ENCODE assay signal across 15 cellular contexts in the genomic region with DNA sequence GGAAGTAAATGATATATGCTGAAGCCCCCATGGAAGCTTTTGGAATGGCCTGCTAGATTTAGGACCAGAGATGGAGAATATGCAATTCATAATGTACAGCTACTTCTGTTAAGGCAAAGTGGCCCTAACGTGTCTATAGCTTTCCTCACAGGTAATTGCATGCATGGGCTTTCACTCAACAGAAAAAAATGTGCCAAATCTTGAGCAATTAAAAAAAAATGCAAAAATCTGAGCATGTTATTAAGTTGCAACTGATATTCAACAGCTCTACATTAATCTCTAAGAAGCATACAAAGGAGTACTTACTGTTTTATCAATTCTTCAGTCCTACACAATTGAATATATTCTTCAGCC.
"Had no signal": no experiment of that assay in that cellular context is flagged by ENCODE, and none has a peak within 500 bp of the region (broad histone marks: within the 10 kb centered on the region; RNA-seq: fewer than 3 reads in every experiment).

No MANE protein-coding gene starts in this region.

- H3K36me3 ChIP-seq: tibial nerve had no signal

- DNase-seq: activated CD4-positive, alpha-beta T cell treated with anti-CD3 and anti-CD28 coated beads, Interleukin-2, amount 10 ng/mL, durations not matched to agents 7 days and 5 days; activated CD8-positive, alpha-beta memory T cell treated with anti-CD3 and anti-CD28 coated beads for 24 hours; activated naive CD4-positive, alpha-beta T cell; activated naive CD8-positive, alpha-beta T cell treated with anti-CD3 and anti-CD28 coated beads, Interleukin-2, amount 10 ng/mL, durations not matched to agents 7 days and 5 days; erythroblast; mesendoderm; posterior cingulate gyrus; retina; stimulated activated CD4-positive, alpha-beta T cell treated with anti-CD3 and anti-CD28 coated beads, Interleukin-15, amount 100 ng/mL, for 24 hours; stimulated activated CD4-positive, alpha-beta T cell treated with anti-CD3 and anti-CD28 coated beads, Interleukin-4, amount 100 ng/mL, for 24 hours; stimulated activated naive CD4-positive, alpha-beta T cell; substantia nigra; T-helper 9 cell had no signal

- H3K4me1 ChIP-seq: tibial nerve had no signal

- H3K4me3 Mint-ChIP-seq: activated CD4-positive, alpha-beta T cell treated with anti-CD3 and anti-CD28 coated beads, Interleukin-2, amount 10 ng/mL, durations not matched to agents 7 days and 5 days; activated naive CD8-positive, alpha-beta T cell treated with anti-CD3 and anti-CD28 coated beads, Interleukin-2, amount 10 ng/mL, durations not matched to agents 7 days and 5 days; natural killer cell treated with Interleukin-12 subunit alpha and Interleukin-12 subunit beta and Interleukin-15 and Interleukin-18, amount 100 ng/mL, for 72 hours had no signal

- H3K27me3 ChIP-seq: tibial nerve had no signal

- H3K4me1 Mint-ChIP-seq: activated CD4-positive, alpha-beta T cell treated with anti-CD3 and anti-CD28 coated beads, Interleukin-2, amount 10 ng/mL, durations not matched to agents 7 days and 5 days; activated naive CD8-positive, alpha-beta T cell treated with anti-CD3 and anti-CD28 coated beads, Interleukin-2, amount 10 ng/mL, durations not matched to agents 7 days and 5 days had no signal

- H3K27ac Mint-ChIP-seq: activated CD4-positive, alpha-beta T cell treated with anti-CD3 and anti-CD28 coated beads, Interleukin-2, amount 10 ng/mL, durations not matched to agents 7 days and 5 days; activated naive CD8-positive, alpha-beta T cell treated with anti-CD3 and anti-CD28 coated beads, Interleukin-2, amount 10 ng/mL, durations not matched to agents 7 days and 5 days; natural killer cell treated with Interleukin-12 subunit alpha and Interleukin-12 subunit beta and Interleukin-15 and Interleukin-18, amount 100 ng/mL, for 72 hours had no signal

- H3K36me3 Mint-ChIP-seq: activated naive CD8-positive, alpha-beta T cell treated with anti-CD3 and anti-CD28 coated beads, Interleukin-2, amount 10 ng/mL, durations not matched to agents 7 days and 5 days; natural killer cell treated with Interleukin-12 subunit alpha and Interleukin-12 subunit beta and Interleukin-15 and Interleukin-18, amount 100 ng/mL, for 72 hours had no signal

- H3K27ac ChIP-seq: tibial nerve had no signal

- ATAC-seq: natural killer cell treated with Interleukin-12 subunit alpha and Interleukin-12 subunit beta and Interleukin-15 and Interleukin-18, amount 100 ng/mL, for 72 hours had no signal

- H3K27me3 Mint-ChIP-seq: natural killer cell treated with Interleukin-12 subunit alpha and Interleukin-12 subunit beta and Interleukin-15 and Interleukin-18, amount 100 ng/mL, for 72 hours had no signal

- H3K9me3 ChIP-seq: tibial nerve had no signal

- H3K4me3 ChIP-seq: tibial nerve had no signal

- H3K9me3 Mint-ChIP-seq: activated CD4-positive, alpha-beta T cell treated with anti-CD3 and anti-CD28 coated beads, Interleukin-2, amount 10 ng/mL, durations not matched to agents 7 days and 5 days; activated naive CD8-positive, alpha-beta T cell treated with anti-CD3 and anti-CD28 coated beads, Interleukin-2, amount 10 ng/mL, durations not matched to agents 7 days and 5 days had no signal
